1 cellular context compared by ENCODE assay signal in the genomic region with DNA sequence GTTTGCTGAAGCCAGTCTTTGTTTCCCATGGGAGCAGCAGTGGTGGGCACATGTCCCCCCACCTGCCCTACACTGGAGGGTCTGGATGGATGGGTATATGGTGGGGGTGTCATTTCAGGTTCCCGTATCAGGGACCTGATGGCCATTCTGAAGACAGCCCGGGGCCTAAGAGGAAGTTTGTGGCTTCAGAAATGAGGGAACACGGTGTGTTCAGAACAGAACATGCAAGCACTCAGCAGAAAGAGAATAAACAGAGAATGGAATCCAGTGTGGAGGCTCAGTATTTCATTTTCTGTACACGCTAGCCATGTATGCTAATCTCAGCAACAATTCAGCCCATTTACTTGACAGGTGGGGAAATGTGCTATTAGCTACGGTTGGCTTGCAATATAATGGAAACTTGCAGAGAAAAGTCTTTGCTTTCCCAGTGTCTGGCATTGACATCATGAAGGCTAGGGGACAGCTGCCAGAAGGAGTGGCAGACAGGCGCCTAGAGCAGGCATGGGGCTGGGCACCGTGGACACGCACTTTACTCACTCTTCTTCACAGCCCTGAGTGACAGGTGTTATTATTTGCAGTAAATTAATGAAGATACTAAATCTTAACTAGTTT.
TF ChIP-seq lines count a peak whose summit lies in the region.

No MANE protein-coding gene starts in this region.

TF ChIP-seq in HepG2, 621 proteins besides CTCF, POLR2A, EP300 and RAD21 (continued from another document):
- TF ChIP-seq THAP9 (CRISPR knock-in tag; IDR thresholded peaks at IDR 0.05; ENCODE audit: borderline replicate concordance) (no peak), POLR2AphosphoS5 (IDR thresholded peaks at IDR 0.05; ENCODE audit: low read depth, low read length) (no peak), PHF8 (CRISPR knock-in tag; IDR thresholded peaks at IDR 0.05) (no peak), SNAI1 (CRISPR knock-in tag; IDR thresholded peaks at IDR 0.05; ENCODE audit: borderline replicate concordance) (no peak), THRA (CRISPR knock-in tag; IDR thresholded peaks at IDR 0.05; ENCODE audit: borderline replicate concordance) (no peak), PPARG (CRISPR knock-in tag; conservative IDR thresholded peaks at IDR 0.05) (no peak), ZNF670 (CRISPR knock-in tag; IDR thresholded peaks at IDR 0.05; ENCODE audit: borderline replicate concordance) (no peak), GABPA (IDR thresholded peaks at IDR 0.05; ENCODE audit: low read depth, low read length) (no peak), GABPA (CRISPR knock-in tag; IDR thresholded peaks at IDR 0.05; ENCODE audit: low read depth) (no peak), ZNF652 (CRISPR knock-in tag; IDR thresholded peaks at IDR 0.05; ENCODE audit: borderline replicate concordance, low read depth) (no peak)
- TF ChIP-seq, protein P1, sequence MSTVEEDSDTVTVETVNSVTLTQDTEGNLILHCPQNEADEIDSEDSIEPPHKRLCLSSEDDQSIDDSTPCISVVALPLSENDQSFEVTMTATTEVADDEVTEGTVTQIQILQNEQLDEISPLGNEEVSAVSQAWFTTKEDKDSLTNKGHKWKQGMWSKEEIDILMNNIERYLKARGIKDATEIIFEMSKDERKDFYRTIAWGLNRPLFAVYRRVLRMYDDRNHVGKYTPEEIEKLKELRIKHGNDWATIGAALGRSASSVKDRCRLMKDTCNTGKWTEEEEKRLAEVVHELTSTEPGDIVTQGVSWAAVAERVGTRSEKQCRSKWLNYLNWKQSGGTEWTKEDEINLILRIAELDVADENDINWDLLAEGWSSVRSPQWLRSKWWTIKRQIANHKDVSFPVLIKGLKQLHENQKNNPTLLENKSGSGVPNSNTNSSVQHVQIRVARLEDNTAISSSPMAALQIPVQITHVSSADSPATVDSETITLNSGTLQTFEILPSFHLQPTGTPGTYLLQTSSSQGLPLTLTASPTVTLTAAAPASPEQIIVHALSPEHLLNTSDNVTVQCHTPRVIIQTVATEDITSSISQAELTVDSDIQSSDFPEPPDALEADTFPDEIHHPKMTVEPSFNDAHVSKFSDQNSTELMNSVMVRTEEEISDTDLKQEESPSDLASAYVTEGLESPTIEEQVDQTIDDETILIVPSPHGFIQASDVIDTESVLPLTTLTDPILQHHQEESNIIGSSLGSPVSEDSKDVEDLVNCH (CRISPR knock-in tag; IDR thresholded peaks at IDR 0.05) = no peak
- TF ChIP-seq, protein P2, sequence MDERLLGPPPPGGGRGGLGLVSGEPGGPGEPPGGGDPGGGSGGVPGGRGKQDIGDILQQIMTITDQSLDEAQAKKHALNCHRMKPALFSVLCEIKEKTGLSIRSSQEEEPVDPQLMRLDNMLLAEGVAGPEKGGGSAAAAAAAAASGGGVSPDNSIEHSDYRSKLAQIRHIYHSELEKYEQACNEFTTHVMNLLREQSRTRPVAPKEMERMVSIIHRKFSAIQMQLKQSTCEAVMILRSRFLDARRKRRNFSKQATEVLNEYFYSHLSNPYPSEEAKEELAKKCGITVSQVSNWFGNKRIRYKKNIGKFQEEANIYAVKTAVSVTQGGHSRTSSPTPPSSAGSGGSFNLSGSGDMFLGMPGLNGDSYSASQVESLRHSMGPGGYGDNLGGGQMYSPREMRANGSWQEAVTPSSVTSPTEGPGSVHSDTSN (CRISPR knock-in tag; IDR thresholded peaks at IDR 0.05) = no peak
